Comparison of ENCODE assay signal across 23 cellular contexts in genomic region chr3:181717505-181717904, GRCh38. TPM values are rescaled to one million over a fixed set of nuclear protein-coding genes. Genes with fewer than 3 reads are reported as not detected.
A peak's percentile ranks its signal among the peaks of the same experiment; 100 is the strongest.
DNase-seq lines count a peak whose midpoint lies in the region; ATAC-seq and TF ChIP-seq lines count a peak whose summit lies in the region.
"Had no signal": no experiment of that assay in that cellular context is flagged by ENCODE, and none has a peak within 500 bp of the region (broad histone marks: within the 10 kb centered on the region; RNA-seq: fewer than 3 reads in every experiment).

No MANE protein-coding gene starts in this region.

- H3K9me3 ChIP-seq in H9 (ENCODE audit: control insufficient read depth, low read depth, low read length), result no peaks in the 10 kb centered on the region
- no peaks in the 10 kb centered on the region for H3K9me3 ChIP-seq in OCI-LY7 (ENCODE audit: low read length)
- no peaks in the 10 kb centered on the region for H3K9me3 ChIP-seq in endodermal cell (ENCODE audit: control insufficient read depth, low read length)

- no TSS peak for BruUV-seq in OCI-LY7 (replicated peaks; lab: Mats Ljungman, UMichigan)

- no peak overlapping the region for H3K4ac ChIP-seq in H9 (ENCODE audit: low read depth, low read length)

- peak overlapping the region; percentile 80 for H3K4me2 ChIP-seq in H9 (ENCODE audit: insufficient read depth, insufficient read length, low read length)
- H3K4me2 ChIP-seq in OCI-LY7 (ENCODE audit: low read length), result peak overlapping the region; percentile 94

- H3K4me1 ChIP-seq in H9 (ENCODE audit: insufficient read depth, low read length), result peaks cover 13% of the 10 kb centered on the region
- H3K4me1 ChIP-seq in OCI-LY7 (ENCODE audit: insufficient read depth, low read length, poor library complexity, severe bottlenecking), result peaks cover 48% of the 10 kb centered on the region
- H3K4me1 ChIP-seq in endodermal cell (ENCODE audit: control insufficient read depth, insufficient read depth, low read length), result peaks cover 10% of the 10 kb centered on the region

- POLR2A ChIA-PET in OCI-LY7 (lab: Charles Lee), result interaction anchor here (0.5 to 2.6 kb wide), 7 partner anchors 11 to 366 kb away, joined by 3 to 10 read pairs (median 4); no protein-coding TSS in a partner anchor
- POLR2A ChIA-PET in activated CD8-positive, alpha-beta T cell treated with anti-CD3 and anti-CD28 coated beads, Interleukin-2, amount 10 ng/mL, durations not matched to agents 7 days and 5 days (lab: Charles Lee), result no interaction called here

- H3K9me2 ChIP-seq in OCI-LY7 (ENCODE audit: insufficient read depth, low read length), result no peaks in the 10 kb centered on the region

- no peak for ATAC-seq in activated CD8-positive, alpha-beta T cell treated with anti-CD3 and anti-CD28 coated beads, Interleukin-2, amount 10 ng/mL, durations not matched to agents 7 days and 5 days
- ATAC-seq in HG02885 (IDR thresholded peaks at IDR 0.05; ENCODE audit: poor library complexity, unreplicated experiment) (no peak), HG03354 (IDR thresholded peaks at IDR 0.05; ENCODE audit: poor library complexity, severe bottlenecking, unreplicated experiment) (no peak), GM21528 (IDR thresholded peaks at IDR 0.05; ENCODE audit: low FRiP score, unreplicated experiment) (no peak)
- ATAC-seq: left cardiac atrium, PC-3, T-helper 17 cell had no signal

- H3K27me3 ChIP-seq in H9 (ENCODE audit: insufficient read depth, low read length) (no peaks in the 10 kb centered on the region), endodermal cell (ENCODE audit: control insufficient read depth, insufficient read depth, low read length, poor library complexity, severe bottlenecking) (peaks cover 89% of the 10 kb centered on the region)

- H3K27me3 Mint-ChIP-seq in H9 (ENCODE audit: low read depth) (no peaks in the 10 kb centered on the region; the same call in 1 of the 2 replicates), endodermal cell (ENCODE audit: insufficient read depth) (peaks cover 92% of the 10 kb centered on the region), progenitor cell of endocrine pancreas (peaks cover 76% of the 10 kb centered on the region)
- peaks cover 78% of the 10 kb centered on the region for H3K27me3 Mint-ChIP-seq in activated CD8-positive, alpha-beta T cell treated with anti-CD3 and anti-CD28 coated beads, Interleukin-2, amount 10 ng/mL, durations not matched to agents 7 days and 5 days (ENCODE audit: low read depth)

- H2BK20ac ChIP-seq in H9 (ENCODE audit: low read depth, low read length, poor library complexity, severe bottlenecking), result no peak overlapping the region

- no peaks in the 10 kb centered on the region for H3K36me3 ChIP-seq in OCI-LY7 (ENCODE audit: insufficient read depth, low read length)
- no peaks in the 10 kb centered on the region for H3K36me3 ChIP-seq in endodermal cell (ENCODE audit: control insufficient read depth, insufficient read depth, low read length)

- CTCF ChIA-PET in OCI-LY7 (lab: Charles Lee; ENCODE audit: unreplicated experiment), result interaction anchor here (0.9 kb wide), 1 partner anchor 15 kb away, joined by 4 read pairs; no protein-coding TSS in a partner anchor
- CTCF ChIA-PET in activated CD8-positive, alpha-beta T cell treated with anti-CD3 and anti-CD28 coated beads, Interleukin-2, amount 10 ng/mL, durations not matched to agents 7 days and 5 days (lab: Charles Lee), result interaction anchor here (0.9 to 1.9 kb wide), 3 partner anchors 9 to 966 kb away, joined by 3 to 5 read pairs (median 4); no protein-coding TSS in a partner anchor

- peaks cover 31 to 78% (median 72%) of the 10 kb centered on the region in 3 experiments for H3K36me3 Mint-ChIP-seq in H9 (ENCODE audit: insufficient read depth in 1 of 3, low read depth in 3 of 3)
- peaks cover 3% of the 10 kb centered on the region for H3K36me3 Mint-ChIP-seq in endodermal cell (ENCODE audit: low read depth)
- H3K36me3 Mint-ChIP-seq in progenitor cell of endocrine pancreas (ENCODE audit: insufficient read depth), result peaks cover 11% of the 10 kb centered on the region
- peaks cover 5% of the 10 kb centered on the region for H3K36me3 Mint-ChIP-seq in activated CD8-positive, alpha-beta T cell treated with anti-CD3 and anti-CD28 coated beads, Interleukin-2, amount 10 ng/mL, durations not matched to agents 7 days and 5 days (ENCODE audit: low read depth)

- H3K14ac ChIP-seq in H9 (ENCODE audit: insufficient read depth, low read length), result no peak overlapping the region

- H3K23ac ChIP-seq in H9 (ENCODE audit: insufficient read length, low read depth, low read length), result no peak overlapping the region

- DNase-seq in H9 (no peak), OCI-LY7 (ENCODE audit: low spot score) (no peak), endodermal cell (no peak), progenitor cell of endocrine pancreas (ENCODE audit: low spot score, unreplicated experiment) (no peak)
- no peak for DNase-seq in activated CD8-positive, alpha-beta T cell treated with anti-CD3 and anti-CD28 coated beads, Interleukin-2, amount 10 ng/mL, durations not matched to agents 7 days and 5 days
- DNase-seq: activated CD4-positive, alpha-beta T cell treated with anti-CD3 and anti-CD28 coated beads, Interleukin-2, amount 50 U/mL, for 4 hours; activated gamma-delta T cell treated with Interleukin-2 at 50 U/mL for 16 hours; activated T-cell treated with anti-CD3 and anti-CD28 coated beads for 4 hours; amniotic stem cell; CD4-positive, alpha-beta memory T cell; DND-41; hippocampal formation; left cardiac atrium; NCI-H2171; NCI-H526 treated with DMSO at 0.1 percent for 48 hours; PC-3; SIG-M5; stimulated activated CD8-positive, alpha-beta memory T cell treated with anti-CD3 and anti-CD28 coated beads, Interleukin-4, amount 100 ng/mL, for 48 hours; T-helper 17 cell had no signal

- H4K8ac ChIP-seq in H9 (replicated peaks; ENCODE audit: insufficient read length, low read depth, low read length), result no peak overlapping the region

- peaks cover 7 to 10% of the 10 kb centered on the region in 2 experiments; a peak in 4 of 5 replicates for H3K9me3 Mint-ChIP-seq in H9
- H3K9me3 Mint-ChIP-seq in endodermal cell, result no peaks in the 10 kb centered on the region
- no peaks in the 10 kb centered on the region for H3K9me3 Mint-ChIP-seq in progenitor cell of endocrine pancreas (ENCODE audit: low read depth)
- peaks cover 4% of the 10 kb centered on the region for H3K9me3 Mint-ChIP-seq in activated CD8-positive, alpha-beta T cell treated with anti-CD3 and anti-CD28 coated beads, Interleukin-2, amount 10 ng/mL, durations not matched to agents 7 days and 5 days (ENCODE audit: insufficient read depth)

- H3K18ac ChIP-seq in H9 (ENCODE audit: insufficient read length, low read depth, low read length), result no peak overlapping the region

- H3T11ph ChIP-seq in H9 (ENCODE audit: low read length), result no peak overlapping the region

- H2BK15ac ChIP-seq in H9 (ENCODE audit: low read depth, low read length), result no peak overlapping the region

- H2AFZ ChIP-seq in H9 (ENCODE audit: low read length) (no peak overlapping the region), OCI-LY7 (ENCODE audit: low read length) (peak overlapping the region; percentile 39; the same call in 1 of the 2 replicates)

- H3K4me3 Mint-ChIP-seq in H9 (no peak overlapping the region; a peak in 3 of 5 replicates), endodermal cell (no peak overlapping the region), progenitor cell of endocrine pancreas (ENCODE audit: low read depth) (peak overlapping the region; percentile 46)
- no peak overlapping the region for H3K4me3 Mint-ChIP-seq in activated CD8-positive, alpha-beta T cell treated with anti-CD3 and anti-CD28 coated beads, Interleukin-2, amount 10 ng/mL, durations not matched to agents 7 days and 5 days
- H3K4me3 Mint-ChIP-seq: CD4-positive, alpha-beta memory T cell; T-helper 17 cell had no signal

- no peak overlapping the region for H2BK120ac ChIP-seq in H9 (ENCODE audit: low read depth, low read length, poor library complexity, severe bottlenecking)

- intact Hi-C loops in OCI-LY7 (cut with micrococcal nuclease; ENCODE audit: unreplicated experiment), result loop anchor here (10.0 kb wide), 2 partner anchors 87 to 177 kb away; no protein-coding TSS in a partner anchor

- H3K9ac ChIP-seq in H9 (ENCODE audit: extremely low read depth, insufficient read length, low read length), result no peak overlapping the region
- H3K9ac ChIP-seq in endodermal cell (ENCODE audit: extremely low read depth, low read length, poor library complexity, severe bottlenecking), result no peak overlapping the region

- no peak for TF ChIP-seq CTCF in H9 (conservative IDR thresholded peaks at IDR 0.05)
- no peak for TF ChIP-seq CTCF in OCI-LY7 (conservative IDR thresholded peaks at IDR 0.05; ENCODE audit: low read length)
- TF ChIP-seq CTCF in endodermal cell (conservative IDR thresholded peaks at IDR 0.05), result no peak
- TF ChIP-seq CTCF in progenitor cell of endocrine pancreas (IDR thresholded peaks at IDR 0.05; ENCODE audit: unreplicated experiment), result no peak

- no peak overlapping the region for H4K5ac ChIP-seq in H9 (ENCODE audit: insufficient read length, low read depth, low read length)

- peaks cover 3% of the 10 kb centered on the region for H4K20me1 ChIP-seq in H9 (ENCODE audit: control insufficient read depth, insufficient read depth, insufficient read length)
- H4K20me1 ChIP-seq in OCI-LY7 (ENCODE audit: insufficient read depth, low read length), result no peaks in the 10 kb centered on the region

- H3K4me3 ChIP-seq in OCI-LY7 (ENCODE audit: low read depth, low read length, poor library complexity, severe bottlenecking), result peak overlapping the region; percentile 91
- H3K4me3 ChIP-seq in endodermal cell (ENCODE audit: low read length), result no peak overlapping the region

- H3K23me2 ChIP-seq in H9 (ENCODE audit: insufficient read length, low read depth, low read length, poor library complexity, severe bottlenecking), result no peaks in the 10 kb centered on the region

- no peak overlapping the region for H3K56ac ChIP-seq in H9 (ENCODE audit: insufficient read length, low read depth, low read length)

- H3K79me2 ChIP-seq in H9 (ENCODE audit: insufficient read depth, low read length), result peaks cover 29% of the 10 kb centered on the region; the same call in 1 of the 2 replicates
- peaks cover 68% of the 10 kb centered on the region for H3K79me2 ChIP-seq in OCI-LY7 (ENCODE audit: insufficient read depth, low read depth, low read length)

- H2BK5ac ChIP-seq in H9 (ENCODE audit: insufficient read length, low read length), result no peak overlapping the region

- no peak overlapping the region for H2AK5ac ChIP-seq in H9 (ENCODE audit: insufficient read length, low read length)

- no peaks in the 10 kb centered on the region for H3K79me1 ChIP-seq in H9 (ENCODE audit: insufficient read depth, low read depth, low read length, poor library complexity, severe bottlenecking)

- H2BK12ac ChIP-seq in H9 (ENCODE audit: insufficient read length, low read depth, low read length), result no peak overlapping the region

- no peak overlapping the region for H4K91ac ChIP-seq in H9 (ENCODE audit: insufficient read length, low read depth, low read length)

- H3K27ac Mint-ChIP-seq in H9 (peak overlapping the region; percentile 75 to 100 (median 100); a peak in 6 of 7 replicates), endodermal cell (no peak overlapping the region), progenitor cell of endocrine pancreas (no peak overlapping the region)
- no peak overlapping the region for H3K27ac Mint-ChIP-seq in activated CD8-positive, alpha-beta T cell treated with anti-CD3 and anti-CD28 coated beads, Interleukin-2, amount 10 ng/mL, durations not matched to agents 7 days and 5 days
- H3K27ac Mint-ChIP-seq: CD4-positive, alpha-beta memory T cell; T-helper 17 cell had no signal

- no CpG with 5 or more reads among the region's 2 CpGs for WGBS in H9 (ENCODE audit: extremely low coverage, insufficient read length, low lambda C conversion rate)
- 74% methylated on average over 2 of the region's 2 CpGs; no CpG with 5 or more reads in 1 of the 2 experiments for WGBS in endodermal cell (ENCODE audit: insufficient coverage in 1 of 2, insufficient read length in 1 of 2), 2 experiments

- H3K4me1 Mint-ChIP-seq in H9 (peaks cover 59 to 60% of the 10 kb centered on the region in 2 experiments), endodermal cell (peaks cover 50% of the 10 kb centered on the region), progenitor cell of endocrine pancreas (ENCODE audit: low read depth) (peaks cover 28% of the 10 kb centered on the region)
- no peaks in the 10 kb centered on the region for H3K4me1 Mint-ChIP-seq in activated CD8-positive, alpha-beta T cell treated with anti-CD3 and anti-CD28 coated beads, Interleukin-2, amount 10 ng/mL, durations not matched to agents 7 days and 5 days (ENCODE audit: low read depth)
- H3K4me1 Mint-ChIP-seq: T-helper 17 cell had no signal

- peak overlapping the region; percentile 34 for H3K27ac ChIP-seq in H9 (ENCODE audit: insufficient read length, low read depth, low read length)
- H3K27ac ChIP-seq in OCI-LY7 (ENCODE audit: low read depth, low read length, poor library complexity, severe bottlenecking), result no peak overlapping the region
- peak overlapping the region; percentile 63 for H3K27ac ChIP-seq in endodermal cell (ENCODE audit: low read depth, low read length)
- H3K27ac ChIP-seq: VCaP had no signal

RNA-seq across cellular contexts. Expression of gene SOX2, which starts 5.8 kb away (rescaled TPM):
- 307 and 316 TPM in 2 replicates for total RNA-seq in H9 (2021)
- 33.5 and 36.3 TPM in 2 replicates for total RNA-seq in OCI-LY7 (2014; rRNA removed; shearing (Covaris generic))
- total RNA-seq in OCI-LY7 (2022), result 11.3 and 11.5 TPM in 2 replicates
- 10 to 100 TPM in 1 of 2 donors, 1 to 10 TPM in 1; 1.8 to 39.5 TPM for total RNA-seq in endodermal cell
- 240 TPM for polyA plus RNA-seq in endodermal cell (2013, experiment 1 of 2)
- polyA plus RNA-seq in endodermal cell (2013, experiment 2 of 2), result 203 TPM
- 55.0 and 72.0 TPM in 2 replicates for total RNA-seq in progenitor cell of endocrine pancreas
- total RNA-seq in activated CD8-positive, alpha-beta T cell treated with anti-CD3 and anti-CD28 coated beads, Interleukin-2, amount 10 ng/mL, durations not matched to agents 7 days and 5 days, result not detected
- total RNA-seq: CD4-positive, alpha-beta memory T cell; PC-3; T-helper 17 cell had no signal
- polyA plus RNA-seq: CD4-positive, alpha-beta memory T cell had no signal

Comparison
In these comparisons a context has a peak if more than half of its experiments do, and no peak if none do; other contexts are left out.
1. H3K27ac Mint-ChIP-seq: peak in H9 (3 of 3); none in endodermal cell (single experiment), progenitor cell of endocrine pancreas (single experiment) and activated CD8-positive, alpha-beta T cell treated with anti-CD3 and anti-CD28 coated beads, Interleukin-2, amount 10 ng/mL, durations not matched to agents 7 days and 5 days (single experiment).